Comparison of ENCODE assay signal across 17 cellular contexts in genomic region chr11:34034053-34034452, GRCh38. TPM values are rescaled to one million over a fixed set of nuclear protein-coding genes. Genes with fewer than 3 reads are reported as not detected.
A peak's percentile ranks its signal among the peaks of the same experiment; 100 is the strongest.
DNase-seq lines count a peak whose midpoint lies in the region; ATAC-seq and TF ChIP-seq lines count a peak whose summit lies in the region.
"Had no signal": no experiment of that assay in that cellular context is flagged by ENCODE, and none has a peak within 500 bp of the region (broad histone marks: within the 10 kb centered on the region; RNA-seq: fewer than 3 reads in every experiment).

No MANE protein-coding gene starts in this region.

- no TSS peak for BruUV-seq in PC-3 (replicated peaks; lab: Mats Ljungman, UMichigan)

- no peak overlapping the region for H3K9ac ChIP-seq in PC-3 (ENCODE audit: low read length)
- H3K9ac ChIP-seq: BLaER1 treated with 17β-estradiol and CSF1 and Interleukin-3, amounts not matched to agents 10 nM and 100 nM had no signal

- no peak overlapping the region for H2AFZ ChIP-seq in PC-3 (ENCODE audit: low read length)
- H2AFZ ChIP-seq: GM23338 had no signal

- CTCF ChIA-PET in PC-3 (lab: Charles Lee), result interaction anchor here (1.0 kb wide), 1 partner anchor 46 kb away, joined by 3 read pairs; no protein-coding TSS in a partner anchor

- no peaks in the 10 kb centered on the region for H3K36me3 Mint-ChIP-seq in dendritic cell treated with granulocyte-macrophage colony-stimulating factor and Interleukin-4, amounts not matched to agents 40 ng/mL and 50 ng/mL, for 4 days (ENCODE audit: low read depth)
- H3K36me3 Mint-ChIP-seq: CD4-positive, CD25-positive, alpha-beta regulatory T cell had no signal

- H3K9me2 ChIP-seq in PC-3 (replicated peaks; ENCODE audit: low read length), result no peaks in the 10 kb centered on the region

- intact Hi-C loops in PC-3 (cut with micrococcal nuclease) (no loop called here), mucosa of descending colon (cut with DNase I, micrococcal nuclease) (no loop called here), testis (cut with DNase I; ENCODE audit: low total_unique reads) (no loop called here)
- intact Hi-C loops in dendritic cell treated with granulocyte-macrophage colony-stimulating factor and Interleukin-4, amounts not matched to agents 40 ng/mL and 50 ng/mL, for 4 days (cut with micrococcal nuclease), result no loop called here

- no peaks in the 10 kb centered on the region for H3K9me3 ChIP-seq in PC-3 (ENCODE audit: low read length)
- no peaks in the 10 kb centered on the region for H3K9me3 ChIP-seq in mucosa of descending colon
- no peaks in the 10 kb centered on the region for H3K9me3 ChIP-seq in testis
- H3K9me3 ChIP-seq: BLaER1 treated with 17β-estradiol and CSF1 and Interleukin-3, amounts not matched to agents 10 nM and 100 nM had no signal

- no peak for TF ChIP-seq POLR2A in testis (IDR thresholded peaks at IDR 0.05)

- DNase-seq in NCI-H748 (lab: John Stamatoyannopoulos, UW; ENCODE audit: unreplicated experiment) (peak; percentile 16), NCI-H748 treated with DMSO at 0.1 percent for 48 hours (lab: John Stamatoyannopoulos, UW) (no peak), PC-3 (peak; percentile 34), mucosa of descending colon (no peak), pons (ENCODE audit: low spot score) (no peak), testis (no peak)
- DNase-seq: ACHN; Calu3; CD4-positive, CD25-positive, alpha-beta regulatory T cell; DMS 273 treated with DMSO at 0.1 percent for 48 hours; H7 had no signal

- H3K9me3 Mint-ChIP-seq in dendritic cell treated with granulocyte-macrophage colony-stimulating factor and Interleukin-4, amounts not matched to agents 40 ng/mL and 50 ng/mL, for 4 days, result no peaks in the 10 kb centered on the region
- H3K9me3 Mint-ChIP-seq: GM23338 had no signal

- no peaks in the 10 kb centered on the region for H4K20me1 ChIP-seq in PC-3 (ENCODE audit: low read length)
- H4K20me1 ChIP-seq: BLaER1 treated with 17β-estradiol and CSF1 and Interleukin-3, amounts not matched to agents 10 nM and 100 nM had no signal

- 80 to 84% methylated on average over 6 of the region's 6 CpGs for WGBS in testis, 2 donors

- H3K4me1 Mint-ChIP-seq in dendritic cell treated with granulocyte-macrophage colony-stimulating factor and Interleukin-4, amounts not matched to agents 40 ng/mL and 50 ng/mL, for 4 days (ENCODE audit: low read depth), result peaks cover 17% of the 10 kb centered on the region
- H3K4me1 Mint-ChIP-seq: CD4-positive, CD25-positive, alpha-beta regulatory T cell; GM23338 had no signal

- no peaks in the 10 kb centered on the region for H3K79me2 ChIP-seq in PC-3 (ENCODE audit: low read length)

- ATAC-seq in PC-3, result no peak; the same call in 1 of the 2 replicates
- peak; percentile 66 for ATAC-seq in mucosa of descending colon
- ATAC-seq in GM19467 (IDR thresholded peaks at IDR 0.05; ENCODE audit: unreplicated experiment), result no peak
- ATAC-seq: GM12878, GM23338, HepG2 had no signal

- H3K4me1 ChIP-seq in PC-3 (ENCODE audit: insufficient read depth, low read length) (no peaks in the 10 kb centered on the region), mucosa of descending colon (ENCODE audit: low read depth) (no peaks in the 10 kb centered on the region), testis (no peaks in the 10 kb centered on the region)

- no peak for TF ChIP-seq CTCF in PC-3 (conservative IDR thresholded peaks at IDR 0.05; ENCODE audit: low read depth, low read length)
- no peak for TF ChIP-seq CTCF in mucosa of descending colon (IDR thresholded peaks at IDR 0.05)
- TF ChIP-seq CTCF in testis (IDR thresholded peaks at IDR 0.05), result no peak

- POLR2A ChIA-PET in PC-3 (lab: Charles Lee; ENCODE audit: unreplicated experiment), result no interaction called here

- H3K27me3 ChIP-seq in PC-3 (ENCODE audit: low read length) (no peaks in the 10 kb centered on the region), testis (no peaks in the 10 kb centered on the region)
- H3K27me3 ChIP-seq: BLaER1 treated with 17β-estradiol and CSF1 and Interleukin-3, amounts not matched to agents 10 nM and 100 nM had no signal

- no peaks in the 10 kb centered on the region for H3F3A ChIP-seq in PC-3 (ENCODE audit: low read length, unreplicated experiment)

- H3K4me3 Mint-ChIP-seq in dendritic cell treated with granulocyte-macrophage colony-stimulating factor and Interleukin-4, amounts not matched to agents 40 ng/mL and 50 ng/mL, for 4 days, result no peak overlapping the region
- H3K4me3 Mint-ChIP-seq: CD4-positive, CD25-positive, alpha-beta regulatory T cell; GM23338 had no signal

- no peak overlapping the region for H3K4me3 ChIP-seq in PC-3 (ENCODE audit: low read length)
- no peak overlapping the region for H3K4me3 ChIP-seq in mucosa of descending colon
- H3K4me3 ChIP-seq in testis, result no peak overlapping the region
- H3K4me3 ChIP-seq: BLaER1 treated with 17β-estradiol and CSF1 and Interleukin-3, amounts not matched to agents 10 nM and 100 nM; GM12878; GM23338 had no signal

- H3K4me2 ChIP-seq in PC-3 (ENCODE audit: low read length), result no peak overlapping the region
- H3K4me2 ChIP-seq: BLaER1 treated with 17β-estradiol and CSF1 and Interleukin-3, amounts not matched to agents 10 nM and 100 nM; GM23338 had no signal

- no peak overlapping the region for H3K27ac ChIP-seq in PC-3 (ENCODE audit: low read length)
- H3K27ac ChIP-seq in testis, result no peak overlapping the region
- H3K27ac ChIP-seq: BLaER1 treated with 17β-estradiol and CSF1 and Interleukin-3, amounts not matched to agents 10 nM and 100 nM had no signal

- H3K36me3 ChIP-seq in PC-3 (ENCODE audit: low read depth, low read length) (no peaks in the 10 kb centered on the region), mucosa of descending colon (ENCODE audit: low read depth) (no peaks in the 10 kb centered on the region), testis (ENCODE audit: low read depth, missing control alignments) (no peaks in the 10 kb centered on the region)
- H3K36me3 ChIP-seq: BLaER1 treated with 17β-estradiol and CSF1 and Interleukin-3, amounts not matched to agents 10 nM and 100 nM had no signal

- peaks cover 1% of the 10 kb centered on the region for H3K27me3 Mint-ChIP-seq in dendritic cell treated with granulocyte-macrophage colony-stimulating factor and Interleukin-4, amounts not matched to agents 40 ng/mL and 50 ng/mL, for 4 days

- peak overlapping the region; percentile 25 for H3K27ac Mint-ChIP-seq in dendritic cell treated with granulocyte-macrophage colony-stimulating factor and Interleukin-4, amounts not matched to agents 40 ng/mL and 50 ng/mL, for 4 days
- H3K27ac Mint-ChIP-seq: GM23338 had no signal

RNA-seq across cellular contexts. Expression of gene CAPRIN1, which starts 17.5 kb away (rescaled TPM):
- total RNA-seq in PC-3 (2014; rRNA removed) (224 and 258 TPM in 2 replicates), mucosa of descending colon (100 to 1,000 TPM; 157 to 175 (median 172) TPM), testis (100 to 1,000 TPM; 281 to 377 TPM)
- 419 TPM for polyA plus RNA-seq in testis (ENCODE audit: insufficient read depth, low read depth, low replicate concordance)

Comparison
In these comparisons a context has a peak if more than half of its experiments do, and no peak if none do; other contexts are left out.
1. DNase-seq: peak in NCI-H748 (single experiment) and PC-3 (single experiment); none in NCI-H748 treated with DMSO at 0.1 percent for 48 hours (single experiment), mucosa of descending colon (0 of 3), pons (single experiment) and testis (single experiment).